ENCODE assay signal across 15 cellular contexts in the genomic region with DNA sequence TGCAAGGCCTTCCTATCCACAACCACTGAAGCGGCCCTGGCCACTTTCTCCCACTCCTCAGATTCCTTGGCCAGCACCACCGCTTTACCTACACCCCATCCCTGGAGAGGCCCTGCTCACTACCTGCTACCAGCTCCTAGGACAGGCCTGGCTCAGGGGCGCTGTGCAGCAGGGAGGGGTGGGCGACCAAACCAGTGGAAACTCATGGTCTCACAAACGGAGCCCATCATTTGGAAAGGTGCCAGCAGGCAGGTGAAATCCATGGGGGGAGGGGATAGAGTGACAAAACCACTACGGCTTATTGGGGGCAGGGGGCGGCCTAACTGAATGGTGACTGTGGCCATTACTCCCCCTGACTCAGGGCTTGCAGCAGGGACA.
"Had no signal": no experiment of that assay in that cellular context is flagged by ENCODE, and none has a peak within 500 bp of the region (broad histone marks: within the 10 kb centered on the region; RNA-seq: fewer than 3 reads in every experiment).

No MANE protein-coding gene starts in this region.

- H3K27ac Mint-ChIP-seq: activated B cell treated with CpG ODN at 0.5 μM for 24 hours; activated CD4-positive, alpha-beta T cell treated with anti-CD3 and anti-CD28 coated beads, Interleukin-2, amount 10 ng/mL, durations not matched to agents 24 days and 14 days; activated naive CD4-positive, alpha-beta T cell treated with anti-CD3 and anti-CD28 coated beads, Interleukin-2, amount 50 U/mL, for 24 hours; activated T-helper 2 cell treated with anti-CD3 and anti-CD28 coated beads, Interferon-gamma antibody, Interleukin-2, Interleukin-4, amounts not matched to agents 10 μg/mL and 5 μg/mL and 100 μg/mL, durations not matched to agents 14 hours and 24 hours and 36 hours had no signal

- H3K9me3 Mint-ChIP-seq: activated B cell treated with CpG ODN at 0.5 μM for 24 hours; activated CD4-positive, alpha-beta T cell treated with anti-CD3 and anti-CD28 coated beads, Interleukin-2, amount 10 ng/mL, durations not matched to agents 24 days and 14 days; activated naive CD4-positive, alpha-beta T cell treated with anti-CD3 and anti-CD28 coated beads, Interleukin-2, amount 50 U/mL, for 24 hours; activated T-helper 2 cell treated with anti-CD3 and anti-CD28 coated beads, Interferon-gamma antibody, Interleukin-2, Interleukin-4, amounts not matched to agents 10 μg/mL and 5 μg/mL and 100 μg/mL, durations not matched to agents 14 hours and 24 hours and 36 hours; neural progenitor cell had no signal

- H3K4me2 ChIP-seq: neural progenitor cell had no signal

- H3K4me3 ChIP-seq: heart right ventricle, lower lobe of right lung, neural progenitor cell, ovary, thoracic aorta had no signal

- H3K27me3 Mint-ChIP-seq: activated B cell treated with CpG ODN at 0.5 μM for 24 hours; activated CD4-positive, alpha-beta T cell treated with anti-CD3 and anti-CD28 coated beads, Interleukin-2, amount 10 ng/mL, durations not matched to agents 24 days and 14 days; activated naive CD4-positive, alpha-beta T cell treated with anti-CD3 and anti-CD28 coated beads, Interleukin-2, amount 50 U/mL, for 24 hours had no signal

- ATAC-seq: lower lobe of right lung had no signal

- H3K4me1 ChIP-seq: lower lobe of right lung, neural progenitor cell had no signal

- H3K9me3 ChIP-seq: heart right ventricle, lower lobe of right lung, ovary, thoracic aorta had no signal

- H3K9ac ChIP-seq: neural progenitor cell had no signal

- H3K36me3 ChIP-seq: neural progenitor cell, ovary had no signal

- H2AFZ ChIP-seq: neural progenitor cell had no signal

- H3K27me3 ChIP-seq: heart right ventricle, neural progenitor cell, ovary had no signal

- H3K4me1 Mint-ChIP-seq: activated B cell treated with CpG ODN at 0.5 μM for 24 hours; activated CD4-positive, alpha-beta T cell treated with anti-CD3 and anti-CD28 coated beads, Interleukin-2, amount 10 ng/mL, durations not matched to agents 24 days and 14 days; activated naive CD4-positive, alpha-beta T cell treated with anti-CD3 and anti-CD28 coated beads, Interleukin-2, amount 50 U/mL, for 24 hours had no signal

- DNase-seq: activated B cell treated with CpG ODN at 0.5 μM for 24 hours; activated CD4-positive, alpha-beta T cell treated with anti-CD3 and anti-CD28 coated beads, Interleukin-2, amount 10 ng/mL, durations not matched to agents 24 days and 14 days; activated CD8-positive, alpha-beta memory T cell treated with anti-CD3 and anti-CD28 coated beads for 24 hours; cerebellar nuclear complex; heart right ventricle; left cardiac atrium; lower lobe of right lung; midbrain; stimulated activated CD4-positive, alpha-beta T cell treated with anti-CD3 and anti-CD28 coated beads, Interleukin-12 subunit alpha, Interleukin-12 subunit beta, amount 100 ng/mL, for 4 hours; stimulated activated CD4-positive, alpha-beta T cell treated with anti-CD3 and anti-CD28 coated beads, Interleukin-2, amount 100 ng/mL, for 24 hours had no signal

- H3K4me3 Mint-ChIP-seq: activated B cell treated with CpG ODN at 0.5 μM for 24 hours; activated CD4-positive, alpha-beta T cell treated with anti-CD3 and anti-CD28 coated beads, Interleukin-2, amount 10 ng/mL, durations not matched to agents 24 days and 14 days; activated naive CD4-positive, alpha-beta T cell treated with anti-CD3 and anti-CD28 coated beads, Interleukin-2, amount 50 U/mL, for 24 hours; neural progenitor cell had no signal

- H3K27ac ChIP-seq: heart right ventricle, lower lobe of right lung, neural progenitor cell, ovary, thoracic aorta had no signal
